28 cellular contexts compared by ENCODE assay signal in the genomic region with DNA sequence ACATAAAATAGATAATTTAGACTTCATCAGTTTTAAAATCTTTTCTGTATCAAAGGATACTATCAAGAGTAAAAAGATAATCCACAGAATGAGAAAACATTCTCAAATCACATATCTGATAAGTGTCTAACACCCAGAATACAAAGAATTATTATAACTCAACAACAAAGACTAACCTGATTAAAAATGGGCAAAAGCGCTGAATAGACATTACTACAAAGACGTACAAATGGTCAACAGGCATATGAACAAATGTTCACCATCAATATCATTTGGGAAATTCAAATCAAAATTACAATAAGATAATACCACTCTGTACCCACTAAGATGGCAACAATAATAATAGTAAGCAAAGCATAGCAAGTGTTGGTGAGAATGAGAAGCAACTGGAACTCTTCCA.
"Had no signal": no experiment of that assay in that cellular context is flagged by ENCODE, and none has a peak within 500 bp of the region (broad histone marks: within the 10 kb centered on the region; RNA-seq: fewer than 3 reads in every experiment).

No MANE protein-coding gene starts in this region.

- H3K4me1 ChIP-seq: colonic mucosa, esophagus squamous epithelium, foreskin keratinocyte, gastrocnemius medialis, gastroesophageal sphincter had no signal

- H3K9me3 ChIP-seq: colonic mucosa, esophagus squamous epithelium, gastrocnemius medialis had no signal

- ATAC-seq: effector memory CD8-positive, alpha-beta T cell; esophagus mucosa; foreskin keratinocyte; gastrocnemius medialis; gastroesophageal sphincter; heart left ventricle; heart right ventricle had no signal

- DNase-seq: colonic mucosa; cortex of kidney; dermis blood vessel endothelial cell; dorsolateral prefrontal cortex; effector CD4-positive, alpha-beta T cell; effector CD8-positive, alpha-beta T cell; effector memory CD4-positive, alpha-beta T cell; effector memory CD8-positive, alpha-beta T cell; endodermal cell; erythroblast; esophagus squamous epithelium; foreskin fibroblast; foreskin keratinocyte; foreskin melanocyte; gastrocnemius medialis; glutamatergic neuron; head of caudate nucleus; heart left ventricle; heart right ventricle had no signal

- H3K27ac ChIP-seq: colonic mucosa, coronary artery, dorsolateral prefrontal cortex, epithelial cell of prostate, esophagus muscularis mucosa, esophagus squamous epithelium, foreskin keratinocyte, gastrocnemius medialis, gastroesophageal sphincter, heart left ventricle, heart right ventricle had no signal

- FAIRE-seq: colon, endometrium, endothelial cell of umbilical vein, frontal cortex had no signal

- H3K36me3 ChIP-seq: colonic mucosa, esophagus muscularis mucosa, esophagus squamous epithelium, gastrocnemius medialis, gastroesophageal sphincter, heart left ventricle, heart right ventricle had no signal

- H3K4me3 ChIP-seq: colonic mucosa, coronary artery, dorsolateral prefrontal cortex, esophagus muscularis mucosa, esophagus squamous epithelium, gastrocnemius medialis, gastroesophageal sphincter, heart left ventricle, heart right ventricle had no signal

- H3K27me3 ChIP-seq: colonic mucosa, esophagus muscularis mucosa, esophagus squamous epithelium, foreskin keratinocyte, gastrocnemius medialis, gastroesophageal sphincter, heart left ventricle, heart right ventricle had no signal
